Comparison of ENCODE assay signal across 22 cellular contexts in the genomic region with DNA sequence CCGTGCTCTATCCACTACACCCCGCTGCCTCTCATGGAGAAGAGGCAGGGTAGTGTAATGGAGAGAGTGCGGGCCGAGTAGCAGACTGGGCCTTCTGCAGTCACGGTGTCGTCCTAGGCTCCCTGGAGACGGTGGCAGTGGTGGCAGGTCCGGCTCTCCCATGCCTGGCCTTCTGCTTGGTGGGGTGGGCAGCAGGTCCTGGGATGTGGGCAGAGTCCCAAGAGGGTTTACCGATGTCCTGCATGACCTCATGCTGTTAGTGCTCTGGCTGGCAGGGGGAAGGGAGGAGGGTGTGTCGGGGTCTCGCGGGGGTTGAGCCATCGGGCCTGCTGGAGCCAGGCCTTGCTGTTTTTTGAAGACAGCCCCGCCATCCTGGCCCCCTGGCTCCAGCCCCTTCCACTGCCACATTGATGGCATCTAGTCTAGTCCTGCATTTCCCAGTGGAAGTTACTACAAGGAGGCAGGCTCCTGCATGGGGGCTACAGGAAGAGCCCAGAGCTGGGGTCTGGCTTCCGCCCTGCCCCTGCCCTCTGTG.
A peak's percentile ranks its signal among the peaks of the same experiment; 100 is the strongest.
DNase-seq lines count a peak whose midpoint lies in the region; TF ChIP-seq lines count a peak whose summit lies in the region.
"Had no signal": no experiment of that assay in that cellular context is flagged by ENCODE, and none has a peak within 500 bp of the region (broad histone marks: within the 10 kb centered on the region; RNA-seq: fewer than 3 reads in every experiment).

No MANE protein-coding gene starts in this region.

- H3K79me1 ChIP-seq in mesenchymal stem cell (replicated peaks; ENCODE audit: low read length, poor library complexity, severe bottlenecking), result no peaks in the 10 kb centered on the region

- H4K20me1 ChIP-seq in BLaER1 (no peaks in the 10 kb centered on the region), Karpas-422 (ENCODE audit: insufficient read depth, low read depth, low read length) (no peaks in the 10 kb centered on the region)

- H3K36me3 ChIP-seq in BLaER1 (peaks cover 48% of the 10 kb centered on the region), HUES64 (ENCODE audit: insufficient read depth, low read length) (no peaks in the 10 kb centered on the region), mesenchymal stem cell (ENCODE audit: control insufficient read depth in 1 of 2, insufficient read depth in 2 of 2, low read depth in 1 of 2, low read length in 2 of 2) (no peaks in the 10 kb centered on the region), Karpas-422 (ENCODE audit: insufficient read depth, low read length) (no peaks in the 10 kb centered on the region)
- H3K36me3 ChIP-seq: MG63 had no signal

- peaks cover 16% of the 10 kb centered on the region for H3K27me3 Mint-ChIP-seq in progenitor cell of endocrine pancreas
- H3K27me3 Mint-ChIP-seq in activated CD4-positive, alpha-beta memory T cell treated with anti-CD3 and anti-CD28 coated beads for 36 hours, result no peaks in the 10 kb centered on the region

- WGBS in HUES64, result 87% methylated on average over 15 of the region's 15 CpGs
- 83% methylated on average over 11 of the region's 15 CpGs for WGBS in mesenchymal stem cell

- no peak overlapping the region for H3K4ac ChIP-seq in mesenchymal stem cell (ENCODE audit: low read depth in 1 of 2, low read length in 2 of 2)

- no peaks in the 10 kb centered on the region for H3K27me3 ChIP-seq in BLaER1
- H3K27me3 ChIP-seq in HUES64 (ENCODE audit: insufficient read depth, low read length), result no peaks in the 10 kb centered on the region
- peaks cover 0 to 71% of the 10 kb centered on the region in 2 experiments for H3K27me3 ChIP-seq in mesenchymal stem cell (ENCODE audit: control insufficient read depth in 1 of 2, insufficient read depth in 1 of 2, low read length in 2 of 2)
- H3K27me3 ChIP-seq in Karpas-422 (ENCODE audit: low read length), result no peaks in the 10 kb centered on the region
- H3K27me3 ChIP-seq: MG63 had no signal

- peak overlapping the region; percentile 90 for H3K27ac ChIP-seq in BLaER1
- H3K27ac ChIP-seq in HUES64 (ENCODE audit: low read depth, low read length), result peak overlapping the region; percentile 77; the same call in 1 of the 2 replicates
- peak overlapping the region; percentile 58 for H3K27ac ChIP-seq in angular gyrus (ENCODE audit: low read depth, low read length)
- no peak overlapping the region for H3K27ac ChIP-seq in mesenchymal stem cell (ENCODE audit: low read length, poor library complexity, severe bottlenecking)
- no peak overlapping the region for H3K27ac ChIP-seq in Karpas-422 (ENCODE audit: low read length)
- H3K27ac ChIP-seq: RWPE1 had no signal

- no peak overlapping the region for H3K18ac ChIP-seq in mesenchymal stem cell (ENCODE audit: low read depth in 1 of 2, low read length in 2 of 2)

- no peak overlapping the region for H4K91ac ChIP-seq in mesenchymal stem cell (ENCODE audit: low read length)

- no peak overlapping the region for H2BK15ac ChIP-seq in mesenchymal stem cell (ENCODE audit: low read depth, poor library complexity, severe bottlenecking)

- no peak overlapping the region for H4K8ac ChIP-seq in mesenchymal stem cell (ENCODE audit: low read length)

- no peak for TF ChIP-seq CTCF in progenitor cell of endocrine pancreas (IDR thresholded peaks at IDR 0.05; ENCODE audit: unreplicated experiment)

- H3K4me1 Mint-ChIP-seq in progenitor cell of endocrine pancreas (ENCODE audit: low read depth), result no peaks in the 10 kb centered on the region
- peaks cover 47% of the 10 kb centered on the region for H3K4me1 Mint-ChIP-seq in activated CD4-positive, alpha-beta memory T cell treated with anti-CD3 and anti-CD28 coated beads for 36 hours (ENCODE audit: low read depth)

- H2AFZ ChIP-seq in mesenchymal stem cell (ENCODE audit: low read depth, low read length) (no peak overlapping the region), Karpas-422 (ENCODE audit: low read length) (no peak overlapping the region)

- no peak overlapping the region for H3K4me3 ChIP-seq in BLaER1
- no peak overlapping the region for H3K4me3 ChIP-seq in HUES64 (ENCODE audit: low read length)
- no peak overlapping the region for H3K4me3 ChIP-seq in mesenchymal stem cell (ENCODE audit: insufficient read depth in 1 of 2, low read depth in 1 of 2, low read length in 2 of 2)
- H3K4me3 ChIP-seq in Karpas-422 (ENCODE audit: low read length), result no peak overlapping the region
- H3K4me3 ChIP-seq: MG63 had no signal

- DNase-seq in mesenchymal stem cell (no peak), progenitor cell of endocrine pancreas (ENCODE audit: low spot score, unreplicated experiment) (no peak), dermis blood vessel endothelial cell (no peak), Karpas-422 (no peak)
- no peak for DNase-seq in activated CD4-positive, alpha-beta memory T cell treated with anti-CD3 and anti-CD28 coated beads for 36 hours
- DNase-seq: 8988T, AML-193, Kasumi-1, MG63, NCI-H1092, NCI-H1436, NCI-H2029, NCI-H2227 treated with DMSO at 0.1 percent for 48 hours, NCI-H510A, NCI-H748 treated with DMSO at 0.1 percent for 48 hours, SIG-M5, SK-N-SH, T-cell had no signal

- peaks cover 94% of the 10 kb centered on the region for H3K4me1 ChIP-seq in BLaER1
- H3K4me1 ChIP-seq in HUES64 (ENCODE audit: insufficient read depth, low read length), result peaks cover 11% of the 10 kb centered on the region; the same call in 1 of the 2 replicates
- no peaks in the 10 kb centered on the region for H3K4me1 ChIP-seq in mesenchymal stem cell (ENCODE audit: control insufficient read depth, insufficient read depth, low read depth, low read length)
- peaks cover 47% of the 10 kb centered on the region for H3K4me1 ChIP-seq in Karpas-422 (ENCODE audit: low read length)

- H3K9me2 ChIP-seq in Karpas-422 (replicated peaks; ENCODE audit: insufficient read depth, low read length), result no peaks in the 10 kb centered on the region
- H3K9me2 ChIP-seq: SK-N-SH had no signal

- no peak overlapping the region for H2BK5ac ChIP-seq in mesenchymal stem cell (ENCODE audit: low read depth, low read length, poor library complexity, severe bottlenecking)

- intact Hi-C loops in activated CD4-positive, alpha-beta memory T cell treated with anti-CD3 and anti-CD28 coated beads for 36 hours (cut with micrococcal nuclease), result no loop called here

- H3K79me2 ChIP-seq in Karpas-422 (ENCODE audit: low read length), result no peaks in the 10 kb centered on the region

- no peak overlapping the region for H2BK12ac ChIP-seq in mesenchymal stem cell (ENCODE audit: low read length in 2 of 2)

- no peaks in the 10 kb centered on the region for H3K9me3 ChIP-seq in BLaER1
- no peaks in the 10 kb centered on the region for H3K9me3 ChIP-seq in HUES64 (ENCODE audit: insufficient read depth, low read depth, low read length)
- H3K9me3 ChIP-seq in mesenchymal stem cell (ENCODE audit: control insufficient read depth, low read length), result peaks cover 9% of the 10 kb centered on the region
- H3K9me3 ChIP-seq in Karpas-422 (ENCODE audit: low read length), result no peaks in the 10 kb centered on the region
- H3K9me3 ChIP-seq: MG63, SK-N-SH had no signal

- H3K4me2 ChIP-seq in BLaER1 (peak overlapping the region; percentile 97), mesenchymal stem cell (ENCODE audit: low read length, poor library complexity, severe bottlenecking) (no peak overlapping the region), Karpas-422 (ENCODE audit: low read depth, low read length, poor library complexity, severe bottlenecking) (no peak overlapping the region)
- H3K4me2 ChIP-seq: SK-N-SH had no signal

- H3K27ac Mint-ChIP-seq in progenitor cell of endocrine pancreas, result no peak overlapping the region
- no peak overlapping the region for H3K27ac Mint-ChIP-seq in activated CD4-positive, alpha-beta memory T cell treated with anti-CD3 and anti-CD28 coated beads for 36 hours

- H3K4me3 Mint-ChIP-seq in progenitor cell of endocrine pancreas (ENCODE audit: low read depth), result no peak overlapping the region
- H3K4me3 Mint-ChIP-seq in activated CD4-positive, alpha-beta memory T cell treated with anti-CD3 and anti-CD28 coated beads for 36 hours, result no peak overlapping the region

- no peak overlapping the region for H3K14ac ChIP-seq in mesenchymal stem cell (ENCODE audit: low read length in 2 of 2)

- H2BK120ac ChIP-seq in mesenchymal stem cell (ENCODE audit: low read depth, low read length), result peak overlapping the region; percentile 23

- H3K23ac ChIP-seq in mesenchymal stem cell (ENCODE audit: low read length in 2 of 2), result no peak overlapping the region

- no peaks in the 10 kb centered on the region for H3K9me3 Mint-ChIP-seq in progenitor cell of endocrine pancreas (ENCODE audit: low read depth)
- no peaks in the 10 kb centered on the region for H3K9me3 Mint-ChIP-seq in activated CD4-positive, alpha-beta memory T cell treated with anti-CD3 and anti-CD28 coated beads for 36 hours
- H3K9me3 Mint-ChIP-seq: T-cell had no signal

- H3K36me3 Mint-ChIP-seq in progenitor cell of endocrine pancreas (ENCODE audit: insufficient read depth), result no peaks in the 10 kb centered on the region
- no peaks in the 10 kb centered on the region for H3K36me3 Mint-ChIP-seq in activated CD4-positive, alpha-beta memory T cell treated with anti-CD3 and anti-CD28 coated beads for 36 hours
- H3K36me3 Mint-ChIP-seq: T-cell had no signal

- H3K9ac ChIP-seq in BLaER1 (peak overlapping the region; percentile 74; the same call in 1 of the 2 replicates), HUES64 (ENCODE audit: low read depth, low read length) (no peak overlapping the region), mesenchymal stem cell (ENCODE audit: low read length) (no peak overlapping the region), Karpas-422 (ENCODE audit: low read length) (no peak overlapping the region)
- H3K9ac ChIP-seq: SK-N-SH had no signal

- CTCF ChIA-PET in activated CD4-positive, alpha-beta memory T cell treated with anti-CD3 and anti-CD28 coated beads for 36 hours (lab: Charles Lee), result no interaction called here

- H2AK5ac ChIP-seq in mesenchymal stem cell (ENCODE audit: low read length, severe bottlenecking), result no peak overlapping the region

- POLR2A ChIA-PET in activated CD4-positive, alpha-beta memory T cell treated with anti-CD3 and anti-CD28 coated beads for 36 hours (lab: Charles Lee), result no interaction called here

Comparison
In these comparisons a context has a peak if more than half of its experiments do, and no peak if none do; other contexts are left out.
1. H3K27ac ChIP-seq: peak in BLaER1 (single experiment), HUES64 (single experiment) and angular gyrus (single experiment); none in mesenchymal stem cell (single experiment) and Karpas-422 (single experiment).